10 cellular contexts compared by ENCODE assay signal in genomic region chr18:45255142-45255890, GRCh38.
A peak's percentile ranks its signal among the peaks of the same experiment; 100 is the strongest.
DNase-seq lines count a peak whose midpoint lies in the region; ATAC-seq and TF ChIP-seq lines count a peak whose summit lies in the region.
"Had no signal": no experiment of that assay in that cellular context is flagged by ENCODE, and none has a peak within 500 bp of the region (broad histone marks: within the 10 kb centered on the region; RNA-seq: fewer than 3 reads in every experiment).

No MANE protein-coding gene starts in this region.

- WGBS in psoas muscle, 3 donors, result 48 to 56% (median 52%) methylated on average over 7 of the region's 7 CpGs

- H3K27ac ChIP-seq in psoas muscle, result peak overlapping the region; percentile 44
- H3K27ac ChIP-seq in substantia nigra (ENCODE audit: low read depth, low read length, poor library complexity, severe bottlenecking), result no peak overlapping the region

- ATAC-seq in psoas muscle (peak; percentile 54 to 81 (median 67)), GM21825 (IDR thresholded peaks at IDR 0.05; ENCODE audit: unreplicated experiment) (no peak)

- H3K4me1 ChIP-seq in psoas muscle, result peaks cover 6% of the 10 kb centered on the region

- no peaks in the 10 kb centered on the region for H3K36me3 ChIP-seq in psoas muscle (ENCODE audit: insufficient read depth in 1 of 2, low read depth in 1 of 2)

- intact Hi-C loops in psoas muscle (cut with DNase I), result no loop called here

- no peaks in the 10 kb centered on the region for H3K9me3 ChIP-seq in psoas muscle

- TF ChIP-seq CTCF in psoas muscle (IDR thresholded peaks at IDR 0.05), result no peak

- H3K4me3 ChIP-seq in psoas muscle, result no peak overlapping the region

- H3K27me3 ChIP-seq in psoas muscle (ENCODE audit: insufficient read depth in 3 of 3, low read length in 2 of 3), result no peaks in the 10 kb centered on the region

- DNase-seq in GM04503 (ENCODE audit: low read depth) (peak; percentile 87), SW480 (ENCODE audit: low spot score) (peak; percentile 9), glomerular visceral epithelial cell (ENCODE audit: extremely low spot score) (peak; percentile 79), psoas muscle (no peak), substantia nigra (lab: John Stamatoyannopoulos, UW) (no peak), NCI-H446 (lab: John Stamatoyannopoulos, UW) (no peak)
- DNase-seq in activated effector memory CD4-positive, alpha-beta T cell treated with anti-CD3 and anti-CD28 coated beads, Interleukin-2, amount 50 U/mL, for 16 hours, result no peak
- DNase-seq: hippocampal formation, SIG-M5 had no signal

Comparison
In these comparisons a context has a peak if more than half of its experiments do, and no peak if none do; other contexts are left out.
1. DNase-seq: peak in GM04503 (single experiment), SW480 (single experiment) and glomerular visceral epithelial cell (single experiment); none in psoas muscle (0 of 2), substantia nigra (0 of 49), activated effector memory CD4-positive, alpha-beta T cell treated with anti-CD3 and anti-CD28 coated beads, Interleukin-2, amount 50 U/mL, for 16 hours (single experiment) and NCI-H446 (0 of 2).